ENCODE assay signal across 1 cellular context in the genomic region with DNA sequence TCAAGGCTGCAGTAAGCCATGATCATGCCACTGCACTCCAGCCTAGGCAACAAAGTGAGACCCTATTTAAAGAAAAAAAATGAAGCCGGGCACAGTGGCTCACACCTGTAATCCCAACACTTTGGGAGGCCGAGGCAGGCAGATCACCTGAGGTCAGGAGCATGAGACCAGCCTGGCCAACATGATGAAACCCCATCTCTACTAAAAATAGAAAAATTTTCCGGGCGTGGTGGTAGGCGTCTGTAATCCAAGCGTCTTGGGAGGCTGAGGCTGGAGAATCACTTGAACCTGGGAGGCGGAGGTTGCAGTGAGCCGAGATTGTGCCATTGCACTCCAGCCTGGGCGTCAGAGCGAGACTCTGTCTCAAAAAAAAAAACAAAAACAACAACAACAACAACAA. TPM values are rescaled to one million over a fixed set of nuclear protein-coding genes. Genes with fewer than 3 reads are reported as not detected.
"Had no signal": no experiment of that assay in that cellular context is flagged by ENCODE, and none has a peak within 500 bp of the region (broad histone marks: within the 10 kb centered on the region; RNA-seq: fewer than 3 reads in every experiment).

No MANE protein-coding gene starts in this region.

RNA-seq across cellular contexts. Expression of gene DCDC2B, which starts 43.3 kb away (rescaled TPM):
- total RNA-seq: G401 had no signal
